Comparison of ENCODE assay signal across 11 cellular contexts in genomic region chr3:27715454-27715806, GRCh38. TPM values are rescaled to one million over a fixed set of nuclear protein-coding genes. Genes with fewer than 3 reads are reported as not detected.
DNase-seq lines count a peak whose midpoint lies in the region; ATAC-seq and TF ChIP-seq lines count a peak whose summit lies in the region.
"Had no signal": no experiment of that assay in that cellular context is flagged by ENCODE, and none has a peak within 500 bp of the region (broad histone marks: within the 10 kb centered on the region; RNA-seq: fewer than 3 reads in every experiment).

No MANE protein-coding gene starts in this region.

- peaks cover 29% of the 10 kb centered on the region for H3F3A ChIP-seq in neural progenitor cell (ENCODE audit: low read depth)

- 4% methylated on average over 5 of the region's 11 CpGs for WGBS in HUES64

- H3K4me1 ChIP-seq in CD8-positive, alpha-beta T cell (ENCODE audit: insufficient read depth, low read length) = peaks cover 20% of the 10 kb centered on the region
- H3K4me1 ChIP-seq in HUES64 (ENCODE audit: insufficient read depth, low read length) (peaks cover 74% of the 10 kb centered on the region), neural progenitor cell (peaks cover 22% of the 10 kb centered on the region)

- H3K4me1 Mint-ChIP-seq in CD8-positive, alpha-beta T cell (ENCODE audit: low read depth) = peaks cover 49% of the 10 kb centered on the region
- peaks cover 52 to 62% of the 10 kb centered on the region in 2 donors for H3K4me1 Mint-ChIP-seq in effector memory CD8-positive, alpha-beta T cell (ENCODE audit: low read depth in 2 of 2)
- peaks cover 34% of the 10 kb centered on the region for H3K4me1 Mint-ChIP-seq in neural progenitor cell

- no peaks in the 10 kb centered on the region for H3K9me3 Mint-ChIP-seq in CD8-positive, alpha-beta T cell
- no peaks in the 10 kb centered on the region for H3K9me3 Mint-ChIP-seq in effector memory CD8-positive, alpha-beta T cell
- H3K9me3 Mint-ChIP-seq in neural progenitor cell = peaks cover 16% of the 10 kb centered on the region
- H3K9me3 Mint-ChIP-seq: activated B cell treated with CpG ODN at 0.5 μM for 24 hours had no signal

- peaks cover 11% of the 10 kb centered on the region for H3K27me3 ChIP-seq in CD8-positive, alpha-beta T cell (ENCODE audit: insufficient read depth, low read length)
- H3K27me3 ChIP-seq in HUES64 (ENCODE audit: insufficient read depth, low read length) = peaks cover 98% of the 10 kb centered on the region
- peaks cover 100% of the 10 kb centered on the region for H3K27me3 ChIP-seq in neural progenitor cell

- no peak for DNase-seq in CD8-positive, alpha-beta T cell
- no peak for DNase-seq in effector memory CD8-positive, alpha-beta T cell
- DNase-seq in neural progenitor cell (ENCODE audit: low spot score) (no peak), DMS79 (lab: John Stamatoyannopoulos, UW) (no peak), midbrain (lab: John Stamatoyannopoulos, UW) (no peak)
- DNase-seq: activated B cell treated with CpG ODN at 0.5 μM for 24 hours; activated naive CD4-positive, alpha-beta T cell treated with anti-CD3 and anti-CD28 coated beads, Interleukin-2, amount 50 U/mL, for 16 hours; RPMI8226 had no signal

- H3K27ac ChIP-seq in CD8-positive, alpha-beta T cell (ENCODE audit: low read depth, low read length) = peak overlapping the region; percentile 44
- H3K27ac ChIP-seq in HUES64 (ENCODE audit: low read depth, low read length) = peak overlapping the region; percentile 61; the same call in 1 of the 2 replicates
- no peak overlapping the region for H3K27ac ChIP-seq in neural progenitor cell

- H3K9ac ChIP-seq in HUES64 (ENCODE audit: low read depth, low read length) (no peak overlapping the region), neural progenitor cell (no peak overlapping the region)

- H3K27ac Mint-ChIP-seq in CD8-positive, alpha-beta T cell = peak overlapping the region; percentile 87
- H3K27ac Mint-ChIP-seq in effector memory CD8-positive, alpha-beta T cell = peak overlapping the region; percentile 98 to 99
- no peak overlapping the region for H3K27ac Mint-ChIP-seq in neural progenitor cell
- H3K27ac Mint-ChIP-seq: activated B cell treated with CpG ODN at 0.5 μM for 24 hours had no signal

- H3K36me3 ChIP-seq in CD8-positive, alpha-beta T cell (ENCODE audit: insufficient read depth, low read length) = peaks cover 3% of the 10 kb centered on the region
- H3K36me3 ChIP-seq in HUES64 (ENCODE audit: insufficient read depth, low read length) = no peaks in the 10 kb centered on the region
- no peaks in the 10 kb centered on the region for H3K36me3 ChIP-seq in neural progenitor cell

- TF ChIP-seq CTCF in CD8-positive, alpha-beta T cell (IDR thresholded peaks at IDR 0.05) = no peak
- TF ChIP-seq CTCF in neural progenitor cell (IDR thresholded peaks at IDR 0.05) = no peak

- no peaks in the 10 kb centered on the region for H3K79me2 ChIP-seq in neural progenitor cell (ENCODE audit: low read depth)

- POLR2A ChIA-PET in CD8-positive, alpha-beta T cell (lab: Charles Lee) = interaction anchor here (1.0 to 1.5 kb wide), 4 partner anchors 492 to 633 kb away, joined by 3 to 7 read pairs (median 5); partner anchors contain the start of genes AZI2 and ZCWPW2

- no peak for ATAC-seq in CD8-positive, alpha-beta T cell
- no peak for ATAC-seq in effector memory CD8-positive, alpha-beta T cell (replicated peaks)
- ATAC-seq in HG03378 (IDR thresholded peaks at IDR 0.05; ENCODE audit: unreplicated experiment) = no peak

- H4K20me1 ChIP-seq in neural progenitor cell (ENCODE audit: low read depth) = peaks cover 83% of the 10 kb centered on the region

- H3K4me3 Mint-ChIP-seq in CD8-positive, alpha-beta T cell = peak overlapping the region; percentile 95
- peak overlapping the region; percentile 100 for H3K4me3 Mint-ChIP-seq in effector memory CD8-positive, alpha-beta T cell
- H3K4me3 Mint-ChIP-seq in neural progenitor cell = peak overlapping the region; percentile 90
- H3K4me3 Mint-ChIP-seq: activated B cell treated with CpG ODN at 0.5 μM for 24 hours had no signal

- H3K4me3 ChIP-seq in CD8-positive, alpha-beta T cell (ENCODE audit: low read depth, low read length) = peak overlapping the region; percentile 73
- H3K4me3 ChIP-seq in HUES64 (ENCODE audit: low read length) = peak overlapping the region; percentile 53
- H3K4me3 ChIP-seq in neural progenitor cell = peak overlapping the region; percentile 33

- H3K27me3 Mint-ChIP-seq in CD8-positive, alpha-beta T cell (ENCODE audit: low read depth) = peaks cover 13% of the 10 kb centered on the region
- H3K27me3 Mint-ChIP-seq in effector memory CD8-positive, alpha-beta T cell = no peaks in the 10 kb centered on the region
- H3K27me3 Mint-ChIP-seq in neural progenitor cell (ENCODE audit: insufficient read depth, low read depth) = peaks cover 83% of the 10 kb centered on the region

- CTCF ChIA-PET in CD8-positive, alpha-beta T cell (lab: Charles Lee) = interaction anchor here (1.0 to 2.9 kb wide), 4 partner anchors 570 to 610 kb away, joined by 3 to 8 read pairs (median 5); no protein-coding TSS in a partner anchor

- peaks cover 27% of the 10 kb centered on the region for H3K36me3 Mint-ChIP-seq in CD8-positive, alpha-beta T cell
- H3K36me3 Mint-ChIP-seq in effector memory CD8-positive, alpha-beta T cell (ENCODE audit: insufficient read depth) = peaks cover 89% of the 10 kb centered on the region
- H3K36me3 Mint-ChIP-seq in neural progenitor cell = no peaks in the 10 kb centered on the region

- no peaks in the 10 kb centered on the region for H3K9me3 ChIP-seq in CD8-positive, alpha-beta T cell (ENCODE audit: low read length)
- H3K9me3 ChIP-seq in HUES64 (ENCODE audit: insufficient read depth, low read depth, low read length) = no peaks in the 10 kb centered on the region
- H3K9me3 ChIP-seq in neural progenitor cell (ENCODE audit: low read depth) = no peaks in the 10 kb centered on the region

- intact Hi-C loops in CD8-positive, alpha-beta T cell (cut with DNase I, micrococcal nuclease) = no loop called here

- H3K4me2 ChIP-seq in neural progenitor cell = peak overlapping the region; percentile 73

- no peak overlapping the region for H2AFZ ChIP-seq in neural progenitor cell (replicated peaks)

RNA-seq across cellular contexts. Expression of gene EOMES, which starts 6.7 kb away (rescaled TPM):
- total RNA-seq in CD8-positive, alpha-beta T cell = 1 to 10 TPM; 8.6 to 8.9 TPM
- polyA plus RNA-seq in HUES64 (2013, experiment 1 of 2) = 21.3 TPM
- polyA plus RNA-seq in HUES64 (2013, experiment 2 of 2) = 24.8 TPM
- not detected in 2 replicates for total RNA-seq in neural progenitor cell (ENCODE audit: low replicate concordance)
- total RNA-seq: activated B cell treated with CpG ODN at 0.5 μM for 24 hours, dermis microvascular lymphatic vessel endothelial cell had no signal
